ENCODE assay signal across 27 cellular contexts in the genomic region with DNA sequence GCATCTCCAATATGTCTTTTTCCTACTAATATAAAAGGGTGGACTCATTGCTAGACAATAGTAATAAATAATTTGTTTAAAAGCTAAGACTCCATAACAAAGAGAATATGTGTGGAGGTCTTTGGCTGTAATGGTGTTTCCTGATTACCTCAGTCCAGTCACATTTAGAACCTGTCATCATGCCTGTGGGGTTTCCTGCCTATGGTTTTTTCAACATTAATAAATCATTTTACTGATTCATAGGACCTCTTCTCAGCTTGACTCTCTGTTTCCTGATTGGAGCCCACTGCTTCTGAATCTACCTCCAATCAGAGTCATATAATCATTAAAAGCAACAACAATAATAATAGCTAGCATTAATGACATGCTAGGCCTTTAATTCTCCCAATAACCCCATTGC.
"Had no signal": no experiment of that assay in that cellular context is flagged by ENCODE, and none has a peak within 500 bp of the region (broad histone marks: within the 10 kb centered on the region; RNA-seq: fewer than 3 reads in every experiment).

No MANE protein-coding gene starts in this region.

- H3K4me3 ChIP-seq: adrenal gland, SJCRH30 had no signal

- H3K9me3 ChIP-seq: adrenal gland, SJCRH30, SK-N-SH had no signal

- ATAC-seq: activated CD4-positive, alpha-beta T cell treated with anti-CD3 and anti-CD28 coated beads for 36 hours; activated CD8-positive, alpha-beta T cell treated with anti-CD3 and anti-CD28 coated beads for 36 hours; activated T-cell treated with anti-CD3 and anti-CD28 coated beads, Interleukin-2, amount 50 U/mL, for 72 hours; Panc1 had no signal

- H3K27ac ChIP-seq: adrenal gland, RWPE1, SJCRH30, VCaP had no signal

- DNase-seq: activated CD4-positive, alpha-beta T cell treated with anti-CD3 and anti-CD28 coated beads for 36 hours; activated CD4-positive, alpha-beta T cell treated with anti-CD3 and anti-CD28 coated beads, Interleukin-2, amount 50 U/mL, for 1 hour; activated CD4-positive, CD25-positive, alpha-beta regulatory T cell; activated CD8-positive, alpha-beta memory T cell treated with anti-CD3 and anti-CD28 coated beads, Interleukin-2, amount 50 U/mL, for 4 hours; activated CD8-positive, alpha-beta T cell treated with anti-CD3 and anti-CD28 coated beads for 36 hours; activated naive CD4-positive, alpha-beta T cell treated with anti-CD3 and anti-CD28 coated beads, Interleukin-2, amount 50 U/mL, for 16 hours; activated naive CD8-positive, alpha-beta T cell treated with anti-CD3 and anti-CD28 coated beads, Interleukin-2, amount 10 ng/mL, durations not matched to agents 7 days and 5 days; activated T-cell treated with anti-CD3 and anti-CD28 coated beads, Interleukin-2, amount 50 U/mL, for 72 hours; adrenal gland; anterior cingulate cortex; central memory CD4-positive, alpha-beta T cell; KG1; NCI-H1092; NCI-H1436 treated with DMSO at 0.1 percent for 48 hours; NCI-H187; NCI-H2081 treated with DMSO at 0.1 percent for 48 hours; NCI-H2227 treated with DMSO at 0.1 percent for 48 hours; NCI-H526 treated with DMSO at 0.1 percent for 48 hours; NK-92 treated with Interleukin-12 subunit alpha and Interleukin-12 subunit beta, amount 100 ng/mL, for 24 hours; OCI-M1; Right ventricle myocardium superior; SJCRH30; SK-N-SH; T-helper 1 cell had no signal

- H3K27me3 ChIP-seq: adrenal gland, SJCRH30 had no signal

- H3K36me3 ChIP-seq: adrenal gland, SJCRH30 had no signal
